8 cellular contexts compared by ENCODE assay signal in the genomic region with DNA sequence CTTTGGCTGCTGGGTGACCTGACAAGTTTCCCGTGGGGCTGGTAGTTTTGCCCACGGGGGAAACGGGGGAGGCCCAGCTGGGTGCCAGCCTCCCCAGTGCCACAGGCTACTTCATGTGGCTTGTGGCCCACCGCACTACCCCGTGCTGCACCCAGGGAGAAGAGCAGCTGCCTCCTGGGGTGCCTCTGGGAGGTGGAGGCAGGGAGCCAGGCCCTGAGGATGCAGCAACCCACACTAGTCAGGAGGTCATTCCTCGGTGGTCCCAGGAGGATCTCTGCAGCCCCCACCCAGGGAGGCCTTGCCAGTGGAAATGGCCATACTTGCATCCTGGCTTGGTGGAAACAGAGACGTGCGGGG. TPM values are rescaled to one million over a fixed set of nuclear protein-coding genes. Genes with fewer than 3 reads are reported as not detected.
DNase-seq lines count a peak whose midpoint lies in the region; ATAC-seq and TF ChIP-seq lines count a peak whose summit lies in the region.

No MANE protein-coding gene starts in this region.

- H3K4me1 Mint-ChIP-seq in activated CD8-positive, alpha-beta T cell treated with anti-CD3 and anti-CD28 coated beads, Interleukin-2, amount 10 ng/mL, durations not matched to agents 7 days and 5 days (ENCODE audit: low read depth), result peaks cover 38% of the 10 kb centered on the region

- H3K4me1 ChIP-seq in HEK293 (ENCODE audit: control insufficient read depth, insufficient read depth, low read length) (peaks cover 12% of the 10 kb centered on the region), left ventricle myocardium inferior (peaks cover 92% of the 10 kb centered on the region)

- H3K36me3 ChIP-seq in HEK293 (ENCODE audit: control insufficient read depth in 2 of 2, insufficient read depth in 1 of 2, low read length in 2 of 2) (peaks cover 10 to 41% of the 10 kb centered on the region in 2 experiments), left ventricle myocardium inferior (peaks cover 31% of the 10 kb centered on the region)

- intact Hi-C loops in left ventricle myocardium inferior (cut with micrococcal nuclease), result no loop called here

- POLR2A ChIA-PET in HEK293 (lab: Yijun Ruan, JAX), result no interaction called here
- POLR2A ChIA-PET in activated CD8-positive, alpha-beta T cell treated with anti-CD3 and anti-CD28 coated beads, Interleukin-2, amount 10 ng/mL, durations not matched to agents 7 days and 5 days (lab: Charles Lee), result no interaction called here

- H3K27ac Mint-ChIP-seq in activated CD8-positive, alpha-beta T cell treated with anti-CD3 and anti-CD28 coated beads, Interleukin-2, amount 10 ng/mL, durations not matched to agents 7 days and 5 days, result peak overlapping the region; percentile 52

- H3K9me3 ChIP-seq in HEK293 (ENCODE audit: control insufficient read depth, insufficient read depth, low read depth, low read length) (no peaks in the 10 kb centered on the region), left ventricle myocardium inferior (replicated peaks) (no peaks in the 10 kb centered on the region)

- CTCF ChIA-PET in HEK293 (lab: Yijun Ruan, JAX), result no interaction called here
- CTCF ChIA-PET in activated CD8-positive, alpha-beta T cell treated with anti-CD3 and anti-CD28 coated beads, Interleukin-2, amount 10 ng/mL, durations not matched to agents 7 days and 5 days (lab: Charles Lee), result no interaction called here

- H3K4me3 Mint-ChIP-seq in activated CD8-positive, alpha-beta T cell treated with anti-CD3 and anti-CD28 coated beads, Interleukin-2, amount 10 ng/mL, durations not matched to agents 7 days and 5 days, result peak overlapping the region; percentile 63

- H3K36me3 Mint-ChIP-seq in activated CD8-positive, alpha-beta T cell treated with anti-CD3 and anti-CD28 coated beads, Interleukin-2, amount 10 ng/mL, durations not matched to agents 7 days and 5 days (ENCODE audit: low read depth), result peaks cover 30% of the 10 kb centered on the region

- no peaks in the 10 kb centered on the region for H3K27me3 Mint-ChIP-seq in activated CD8-positive, alpha-beta T cell treated with anti-CD3 and anti-CD28 coated beads, Interleukin-2, amount 10 ng/mL, durations not matched to agents 7 days and 5 days (ENCODE audit: low read depth)

- no peaks in the 10 kb centered on the region for H3K9me3 Mint-ChIP-seq in activated CD8-positive, alpha-beta T cell treated with anti-CD3 and anti-CD28 coated beads, Interleukin-2, amount 10 ng/mL, durations not matched to agents 7 days and 5 days (ENCODE audit: insufficient read depth)

- DNase-seq in activated CD8-positive, alpha-beta T cell treated with anti-CD3 and anti-CD28 coated beads, Interleukin-2, amount 10 ng/mL, durations not matched to agents 7 days and 5 days, result peak; percentile 51
- DNase-seq in left ventricle myocardium inferior (peak; percentile 17), NCI-H2081 (lab: John Stamatoyannopoulos, UW) (no peak), NCI-H524 treated with DMSO at 0.1 percent for 48 hours (lab: John Stamatoyannopoulos, UW) (no peak)
- DNase-seq in stimulated activated CD8-positive, alpha-beta memory T cell treated with anti-CD3 and anti-CD28 coated beads, Interleukin-4, amount 100 ng/mL, for 48 hours, result peak; percentile 42

- H3K4me3 ChIP-seq in HEK293 (ENCODE audit: low read depth, low read length), result no peak overlapping the region
- peak overlapping the region; percentile 96 for H3K4me3 ChIP-seq in left ventricle myocardium inferior

- ATAC-seq in activated CD8-positive, alpha-beta T cell treated with anti-CD3 and anti-CD28 coated beads, Interleukin-2, amount 10 ng/mL, durations not matched to agents 7 days and 5 days, result no peak
- no peak for ATAC-seq in GM21723 (IDR thresholded peaks at IDR 0.05; ENCODE audit: unreplicated experiment)
- ATAC-seq in HG03342 (IDR thresholded peaks at IDR 0.05; ENCODE audit: unreplicated experiment), result no peak

- no peaks in the 10 kb centered on the region for H3K27me3 ChIP-seq in left ventricle myocardium inferior (ENCODE audit: low read depth)

- H3K27ac ChIP-seq in HEK293 (ENCODE audit: extremely low read depth, low read depth, low read length), result peak overlapping the region; percentile 89
- peak overlapping the region; percentile 99 for H3K27ac ChIP-seq in left ventricle myocardium inferior (replicated peaks)

- TF ChIP-seq CTCF in HEK293 (tag by site-specific recombination; IDR thresholded peaks at IDR 0.05) (no peak), left ventricle myocardium inferior (IDR thresholded peaks at IDR 0.05; ENCODE audit: borderline replicate concordance) (no peak)

TF ChIP-seq in HEK293, 187 proteins besides CTCF, POLR2A, EP300 and RAD21:
- TF ChIP-seq GLIS2 (tag by site-specific recombination; IDR thresholded peaks at IDR 0.05), result peak; percentile 81
- TF ChIP-seq ZNF341 (tag by site-specific recombination; IDR thresholded peaks at IDR 0.05; ENCODE audit: low read depth), result no peak
- TF ChIP-seq ZIC2 (tag by site-specific recombination; IDR thresholded peaks at IDR 0.05), result peak; percentile 94
- TF ChIP-seq ZNF548 (tag by site-specific recombination; IDR thresholded peaks at IDR 0.05), result no peak
- 0 out of 2 replicates have a peak, but pooled peaks have one; percentile 18 for TF ChIP-seq IKZF3 (tag by site-specific recombination; IDR thresholded peaks at IDR 0.05)
- TF ChIP-seq, protein P1, sequence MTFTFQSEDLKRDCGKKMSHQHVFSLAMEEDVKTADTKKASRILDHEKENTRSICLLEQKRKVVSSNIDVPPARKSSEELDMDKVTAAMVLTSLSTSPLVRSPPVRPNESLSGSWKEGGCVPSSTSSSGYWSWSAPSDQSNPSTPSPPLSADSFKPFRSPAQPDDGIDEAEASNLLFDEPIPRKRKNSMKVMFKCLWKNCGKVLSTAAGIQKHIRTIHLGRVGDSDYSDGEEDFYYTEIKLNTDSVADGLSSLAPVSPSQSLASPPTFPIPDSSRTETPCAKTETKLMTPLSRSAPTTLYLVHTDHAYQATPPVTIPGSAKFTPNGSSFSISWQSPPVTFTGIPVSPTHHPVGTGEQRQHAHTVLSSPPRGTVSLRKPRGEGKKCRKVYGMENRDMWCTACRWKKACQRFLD (tag by site-specific recombination; IDR thresholded peaks at IDR 0.05), result no peak
- TF ChIP-seq, protein P2, sequence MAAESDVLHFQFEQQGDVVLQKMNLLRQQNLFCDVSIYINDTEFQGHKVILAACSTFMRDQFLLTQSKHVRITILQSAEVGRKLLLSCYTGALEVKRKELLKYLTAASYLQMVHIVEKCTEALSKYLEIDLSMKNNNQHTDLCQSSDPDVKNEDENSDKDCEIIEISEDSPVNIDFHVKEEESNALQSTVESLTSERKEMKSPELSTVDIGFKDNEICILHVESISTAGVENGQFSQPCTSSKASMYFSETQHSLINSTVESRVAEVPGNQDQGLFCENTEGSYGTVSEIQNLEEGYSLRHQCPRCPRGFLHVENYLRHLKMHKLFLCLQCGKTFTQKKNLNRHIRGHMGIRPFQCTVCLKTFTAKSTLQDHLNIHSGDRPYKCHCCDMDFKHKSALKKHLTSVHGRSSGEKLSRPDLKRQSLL (tag by site-specific recombination; IDR thresholded peaks at IDR 0.05), result no peak
- no peak for TF ChIP-seq ZNF626 (tag by site-specific recombination; IDR thresholded peaks at IDR 0.05)
- TF ChIP-seq GLIS1 (tag by site-specific recombination; IDR thresholded peaks at IDR 0.05), result peak; percentile 98
- TF ChIP-seq ZNF2 (tag by site-specific recombination; IDR thresholded peaks at IDR 0.05), result 0 out of 2 replicates have a peak, but pooled peaks have one; percentile 24

RNA-seq across cellular contexts. Expression of a gene that starts 3.5 kb away (rescaled TPM):
- total RNA-seq in activated CD8-positive, alpha-beta T cell treated with anti-CD3 and anti-CD28 coated beads, Interleukin-2, amount 10 ng/mL, durations not matched to agents 7 days and 5 days, result 10 to 100 TPM; 45.1 to 45.7 TPM
- 57.1 TPM for total RNA-seq in left ventricle myocardium inferior

RNA-seq across cellular contexts. Expression of a gene that starts 45.7 kb away (rescaled TPM):
- 10 to 100 TPM; 58.0 to 58.1 TPM for total RNA-seq in activated CD8-positive, alpha-beta T cell treated with anti-CD3 and anti-CD28 coated beads, Interleukin-2, amount 10 ng/mL, durations not matched to agents 7 days and 5 days
- total RNA-seq in left ventricle myocardium inferior, result 25.5 TPM

RNA-seq across cellular contexts. Expression of a gene that starts 45.9 kb away (rescaled TPM):
- 10 to 100 TPM; 16.3 to 17.4 TPM for total RNA-seq in activated CD8-positive, alpha-beta T cell treated with anti-CD3 and anti-CD28 coated beads, Interleukin-2, amount 10 ng/mL, durations not matched to agents 7 days and 5 days
- total RNA-seq in left ventricle myocardium inferior, result 17.0 TPM

RNA-seq across cellular contexts. Expression of a gene that starts 48.5 kb away (rescaled TPM):
- total RNA-seq in activated CD8-positive, alpha-beta T cell treated with anti-CD3 and anti-CD28 coated beads, Interleukin-2, amount 10 ng/mL, durations not matched to agents 7 days and 5 days, result not detected
- not detected for total RNA-seq in left ventricle myocardium inferior

Comparison
In these comparisons a context has a peak if more than half of its experiments do, and no peak if none do; other contexts are left out.
1. DNase-seq: peak in activated CD8-positive, alpha-beta T cell treated with anti-CD3 and anti-CD28 coated beads, Interleukin-2, amount 10 ng/mL, durations not matched to agents 7 days and 5 days (single experiment), left ventricle myocardium inferior (single experiment) and stimulated activated CD8-positive, alpha-beta memory T cell treated with anti-CD3 and anti-CD28 coated beads, Interleukin-4, amount 100 ng/mL, for 48 hours (single experiment); none in NCI-H2081 (0 of 2) and NCI-H524 treated with DMSO at 0.1 percent for 48 hours (single experiment).